Comparison of ENCODE assay signal across 11 cellular contexts in genomic region chr9:93288891-93289883, GRCh38.
A peak's percentile ranks its signal among the peaks of the same experiment; 100 is the strongest.
DNase-seq lines count a peak whose midpoint lies in the region; ATAC-seq and TF ChIP-seq lines count a peak whose summit lies in the region.
"Had no signal": no experiment of that assay in that cellular context is flagged by ENCODE, and none has a peak within 500 bp of the region (broad histone marks: within the 10 kb centered on the region; RNA-seq: fewer than 3 reads in every experiment).

No MANE protein-coding gene starts in this region.

- ATAC-seq in GM23338 (peak; percentile 65), HG02981 (IDR thresholded peaks at IDR 0.05; ENCODE audit: unreplicated experiment) (no peak)

- 0 out of 4 replicates have a peak, but pooled peaks of 1 of the 2 experiments have one; percentile 5 for TF ChIP-seq CTCF in GM23338 (conservative IDR thresholded peaks at IDR 0.05; ENCODE audit: low read depth in 2 of 2)
- TF ChIP-seq CTCF in PC-9 (conservative IDR thresholded peaks at IDR 0.05), result no peak
- peak; percentile 7 for TF ChIP-seq CTCF in retinal pigment epithelial cell (conservative IDR thresholded peaks at IDR 0.05; ENCODE audit: low read depth, low read length)

- no peak overlapping the region for H3K27ac ChIP-seq in GM23338 (ENCODE audit: low read depth)
- peak overlapping the region; percentile 29; the same call in 1 of the 2 replicates for H3K27ac ChIP-seq in PC-9

- H3K4me3 Mint-ChIP-seq in GM23338, result no peak overlapping the region
- H3K4me3 Mint-ChIP-seq: activated naive CD4-positive, alpha-beta T cell treated with anti-CD3 and anti-CD28 coated beads for 36 hours had no signal

- H3K9me2 ChIP-seq in GM23338 (ENCODE audit: insufficient read depth), result no peaks in the 10 kb centered on the region
- H3K9me2 ChIP-seq in PC-9 (ENCODE audit: insufficient read depth), result no peaks in the 10 kb centered on the region

- H3K4me1 Mint-ChIP-seq in GM23338, result peaks cover 10% of the 10 kb centered on the region; the same call in 2 of the 3 replicates

- no peak overlapping the region for H2AFZ ChIP-seq in GM23338
- no peak overlapping the region for H2AFZ ChIP-seq in PC-9

- H3K4me3 ChIP-seq in GM23338, result no peak overlapping the region
- no peak overlapping the region for H3K4me3 ChIP-seq in PC-9
- no peak overlapping the region for H3K4me3 ChIP-seq in retinal pigment epithelial cell (ENCODE audit: low read length)

- H3K4me1 ChIP-seq in GM23338 (ENCODE audit: insufficient read depth), result no peaks in the 10 kb centered on the region
- peaks cover 21% of the 10 kb centered on the region for H3K4me1 ChIP-seq in PC-9 (replicated peaks; ENCODE audit: insufficient read depth)

- peak; percentile 35 for DNase-seq in GM23338 (ENCODE audit: low spot score)
- peak; percentile 79 to 85 for DNase-seq in PC-9
- DNase-seq in glomerular visceral epithelial cell (ENCODE audit: extremely low spot score), result peak; percentile 7
- DNase-seq in retinal pigment epithelial cell (ENCODE audit: low read depth), result peak; percentile 83
- no peak for DNase-seq in retina
- DNase-seq in DMS 273 treated with DMSO at 0.1 percent for 48 hours (lab: John Stamatoyannopoulos, UW), result no peak
- no peak for DNase-seq in OCI-M2 (lab: John Stamatoyannopoulos, UW; ENCODE audit: unreplicated experiment)
- DNase-seq: activated naive CD4-positive, alpha-beta T cell treated with anti-CD3 and anti-CD28 coated beads for 36 hours; NCI-H187 treated with DMSO at 0.1 percent for 48 hours; occipital lobe had no signal

- CTCF ChIA-PET in PC-9 (lab: Charles Lee), result interaction anchor here (0.6 to 1.2 kb wide), 3 partner anchors 13 to 182 kb away, joined by 4 to 7 read pairs (median 6); no protein-coding TSS in a partner anchor

- no peak overlapping the region for H3K27ac Mint-ChIP-seq in GM23338
- H3K27ac Mint-ChIP-seq: activated naive CD4-positive, alpha-beta T cell treated with anti-CD3 and anti-CD28 coated beads for 36 hours had no signal

- H3K9me3 ChIP-seq in PC-9 (ENCODE audit: insufficient read depth, low read depth), result no peaks in the 10 kb centered on the region

- H3F3A ChIP-seq in GM23338 (replicated peaks; ENCODE audit: low read depth) (no peaks in the 10 kb centered on the region), PC-9 (ENCODE audit: insufficient read depth, low read depth) (peaks cover 11% of the 10 kb centered on the region; the same call in 1 of the 2 replicates)

- H3K27me3 ChIP-seq in GM23338 (ENCODE audit: insufficient read depth), result no peaks in the 10 kb centered on the region
- H3K27me3 ChIP-seq in PC-9 (ENCODE audit: insufficient read depth, low read depth), result no peaks in the 10 kb centered on the region

- H3K36me3 Mint-ChIP-seq in GM23338 (ENCODE audit: low read depth), result peaks cover 3% of the 10 kb centered on the region; the same call in 2 of the 3 replicates

- H3K4me2 ChIP-seq in GM23338 (no peak overlapping the region), PC-9 (peak overlapping the region; percentile 65)

- H3K9me3 Mint-ChIP-seq in GM23338, result no peaks in the 10 kb centered on the region
- H3K9me3 Mint-ChIP-seq: activated naive CD4-positive, alpha-beta T cell treated with anti-CD3 and anti-CD28 coated beads for 36 hours had no signal

- no peaks in the 10 kb centered on the region for H3K36me3 ChIP-seq in GM23338 (ENCODE audit: insufficient read depth)
- H3K36me3 ChIP-seq in PC-9 (ENCODE audit: low read depth), result no peaks in the 10 kb centered on the region

- POLR2A ChIA-PET in PC-9 (lab: Charles Lee; ENCODE audit: unreplicated experiment), result interaction anchor here (0.6 to 0.8 kb wide), 4 partner anchors 9 to 254 kb away, joined by 3 to 18 read pairs (median 4); no protein-coding TSS in a partner anchor

- peaks cover 8% of the 10 kb centered on the region for H3K27me3 Mint-ChIP-seq in GM23338 (ENCODE audit: insufficient read depth, low read depth, poor library complexity)

- H4K20me1 ChIP-seq in GM23338 (replicated peaks; ENCODE audit: insufficient read depth), result 0 out of 2 replicates have a peak, but pooled peaks cover 6% of the 10 kb centered on the region
- no peaks in the 10 kb centered on the region for H4K20me1 ChIP-seq in PC-9 (ENCODE audit: insufficient read depth)

- intact Hi-C loops in PC-9 (cut with micrococcal nuclease; ENCODE audit: unreplicated experiment), result loop anchor here (1.0 to 2.0 kb wide), 2 partner anchors 44 to 64 kb away; no protein-coding TSS in a partner anchor

- BruUV-seq in PC-9 (replicated peaks; lab: Mats Ljungman, UMichigan), result no TSS peak

- H3K79me2 ChIP-seq in GM23338 (replicated peaks; ENCODE audit: insufficient read depth), result no peaks in the 10 kb centered on the region
- H3K79me2 ChIP-seq in PC-9 (ENCODE audit: low read depth), result no peaks in the 10 kb centered on the region

TF ChIP-seq in GM23338, 12 proteins besides CTCF, POLR2A, EP300 and RAD21 (continues in another document):
- TF ChIP-seq POLR2AphosphoS5 (IDR thresholded peaks at IDR 0.05; ENCODE audit: low read depth), result no peak
- TF ChIP-seq ETS1 (IDR thresholded peaks at IDR 0.05), result no peak
- TF ChIP-seq ZNF114 (CRISPR knock-in tag; IDR thresholded peaks at IDR 0.05), result no peak
- TF ChIP-seq ZNF462 (CRISPR knock-in tag; IDR thresholded peaks at IDR 0.05), result no peak
- TF ChIP-seq STAT1 (IDR thresholded peaks at IDR 0.05; ENCODE audit: unreplicated experiment), result no peak
- TF ChIP-seq EZH2 (IDR thresholded peaks at IDR 0.05; ENCODE audit: low read depth, unreplicated experiment), result no peak
- no peak for TF ChIP-seq NANOG (IDR thresholded peaks at IDR 0.05; ENCODE audit: borderline replicate concordance)
- TF ChIP-seq EZH2phosphoT487 (IDR thresholded peaks at IDR 0.05; ENCODE audit: unreplicated experiment), result no peak
- TF ChIP-seq JUNB (IDR thresholded peaks at IDR 0.05; ENCODE audit: unreplicated experiment), result no peak
- TF ChIP-seq ZNF331 (CRISPR knock-in tag; IDR thresholded peaks at IDR 0.05; ENCODE audit: low read depth), result no peak

Comparison
In these comparisons a context has a peak if more than half of its experiments do, and no peak if none do; other contexts are left out.
1. DNase-seq: peak in GM23338 (single experiment), PC-9 (2 of 2), glomerular visceral epithelial cell (single experiment) and retinal pigment epithelial cell (single experiment); none in retina (single experiment), DMS 273 treated with DMSO at 0.1 percent for 48 hours (single experiment) and OCI-M2 (single experiment).